8 cellular contexts compared by ENCODE assay signal in the genomic region with DNA sequence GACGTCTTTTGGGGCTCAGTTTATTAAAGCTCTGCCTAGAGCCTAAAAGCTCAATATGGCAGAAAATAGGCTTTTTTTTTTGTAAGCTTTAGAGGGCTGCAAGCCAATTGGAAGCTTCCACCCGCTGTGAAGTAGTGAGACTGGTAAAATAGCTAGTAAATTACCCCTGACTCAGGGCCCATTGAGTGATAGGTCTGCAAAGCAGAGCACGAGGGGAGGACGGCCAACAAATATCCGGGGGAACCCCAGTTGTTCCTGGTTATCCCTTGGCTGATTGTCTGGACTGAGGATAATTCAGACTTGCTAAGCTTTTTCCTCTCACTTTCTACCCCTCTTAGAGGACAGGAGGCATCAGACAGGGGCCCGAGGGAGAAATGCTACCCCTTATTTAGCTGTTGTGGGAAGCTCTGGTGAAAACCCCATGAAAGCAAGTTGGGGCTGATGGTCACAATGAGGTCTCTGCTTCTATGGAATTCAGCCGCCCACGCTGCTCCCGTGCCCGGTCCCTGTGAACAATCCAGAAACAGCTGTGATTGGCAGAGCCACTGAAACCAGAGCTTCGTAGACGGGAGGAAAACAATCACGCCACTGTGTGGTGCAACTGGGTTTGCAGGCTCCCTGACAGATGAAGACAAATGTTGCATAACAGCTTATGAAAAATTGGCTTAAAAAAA.
DNase-seq lines count a peak whose midpoint lies in the region; ATAC-seq and TF ChIP-seq lines count a peak whose summit lies in the region.

No MANE protein-coding gene starts in this region.

- H3K4me3 Mint-ChIP-seq in naive thymus-derived CD8-positive, alpha-beta T cell = no peak overlapping the region

- H3K4me1 ChIP-seq in stomach = peaks cover 0 to 21% (median 17%) of the 10 kb centered on the region in 4 donors

- peak overlapping the region in 2 of 10 donors; percentile 21 to 61 for H3K27ac Mint-ChIP-seq in naive thymus-derived CD8-positive, alpha-beta T cell

- H3K9me3 ChIP-seq in stomach = no peaks in the 10 kb centered on the region

- no peaks in the 10 kb centered on the region for H3K9me3 Mint-ChIP-seq in naive thymus-derived CD8-positive, alpha-beta T cell

- peaks cover 0 to 1% (median 0%) of the 10 kb centered on the region in 5 donors for H3K27me3 Mint-ChIP-seq in naive thymus-derived CD8-positive, alpha-beta T cell

- no peaks in the 10 kb centered on the region for H3K27me3 ChIP-seq in stomach

- peak in 5 of 7 experiments; percentile 18 to 60 (median 38) for TF ChIP-seq CTCF in stomach (IDR thresholded peaks at IDR 0.05)

- H3K4me3 ChIP-seq in stomach = peak overlapping the region in 1 of 4 donors; percentile 17

- no peaks in the 10 kb centered on the region for H3K36me3 ChIP-seq in stomach

- no peaks in the 10 kb centered on the region for H3K4me1 Mint-ChIP-seq in naive thymus-derived CD8-positive, alpha-beta T cell

- POLR2A ChIA-PET in naive thymus-derived CD8-positive, alpha-beta T cell (lab: Charles Lee) = interaction anchor here (0.8 kb wide), 1 partner anchor 15 kb away, joined by 3 read pairs; no protein-coding TSS in a partner anchor

- 24 to 32% (median 29%) methylated on average over 12 to 13 of the region's 13 CpGs for WGBS in stomach, 5 donors

- intact Hi-C loops in stomach (cut with DNase I; ENCODE audit: low total_unique reads) = loop anchor here (5.0 kb wide), 1 partner anchor 265 kb away; no protein-coding TSS in a partner anchor

- in situ Hi-C loops in G401 (cut with HindIII; ENCODE audit: low sequenced_read_pairs) = no loop called here

- TF ChIP-seq EP300 in stomach (IDR thresholded peaks at IDR 0.05) = no peak

- DNase-seq in G401 (ENCODE audit: low spot score) (peak; percentile 84), NCI-H446 (lab: John Stamatoyannopoulos, UW) (peak; percentile 48 to 76), cerebellar cortex (ENCODE audit: low spot score) (peak; percentile 80), kidney tubule cell (ENCODE audit: low spot score) (peak; percentile 79), stomach (peak; percentile 75)
- DNase-seq in naive thymus-derived CD8-positive, alpha-beta T cell = no peak

- TF ChIP-seq POLR2A in stomach (IDR thresholded peaks at IDR 0.05) = no peak

- H3K36me3 Mint-ChIP-seq in naive thymus-derived CD8-positive, alpha-beta T cell = no peaks in the 10 kb centered on the region

- H3K27ac ChIP-seq in stomach = peak overlapping the region in 3 of 5 donors; percentile 26 to 40 (median 40)

- ATAC-seq in HG03571 (IDR thresholded peaks at IDR 0.05; ENCODE audit: unreplicated experiment) = no peak
- ATAC-seq in HG02840 (IDR thresholded peaks at IDR 0.05; ENCODE audit: low FRiP score, unreplicated experiment) = no peak
- ATAC-seq in naive thymus-derived CD8-positive, alpha-beta T cell = no peak

Comparison
In these comparisons a context has a peak if more than half of its experiments do, and no peak if none do; other contexts are left out.
1. DNase-seq: peak in G401 (single experiment), NCI-H446 (2 of 2), cerebellar cortex (single experiment), kidney tubule cell (single experiment) and stomach (single experiment); none in naive thymus-derived CD8-positive, alpha-beta T cell (0 of 10).